12 cellular contexts compared by ENCODE assay signal in the genomic region with DNA sequence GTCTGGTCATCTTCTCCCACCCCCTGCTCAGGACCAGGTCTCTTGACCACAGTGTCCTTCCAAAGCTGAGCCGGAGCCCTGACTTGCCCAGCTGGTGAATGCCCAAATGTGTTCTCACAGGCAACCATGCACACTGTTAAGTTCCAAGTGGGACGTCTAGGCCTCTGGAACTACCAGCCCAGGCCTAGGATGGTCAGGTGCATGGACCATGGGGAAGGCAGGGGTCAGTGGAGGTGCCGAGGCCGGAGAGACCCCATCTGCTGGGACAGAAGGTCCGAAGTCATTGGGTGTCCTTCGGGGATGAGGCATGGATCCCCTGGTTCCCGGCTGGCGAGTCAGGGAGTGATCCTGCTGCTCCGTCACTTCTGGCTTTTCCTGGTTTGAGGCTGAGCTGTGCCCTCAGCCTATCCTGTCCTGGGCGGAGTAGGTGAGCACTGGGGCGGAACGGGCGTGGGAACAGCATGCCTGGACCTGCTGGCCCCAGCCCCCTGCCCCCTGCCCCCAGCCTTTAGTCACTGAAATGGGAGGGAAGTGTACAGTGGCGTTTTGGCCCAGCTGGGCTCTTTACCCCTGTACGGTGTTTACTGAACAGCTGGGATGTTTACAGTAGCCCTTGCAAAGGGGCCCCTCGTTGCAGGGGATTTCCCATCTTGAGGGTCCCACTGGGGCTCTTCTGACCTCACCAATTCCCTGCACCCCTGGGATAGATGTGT. TPM values are rescaled to one million over a fixed set of nuclear protein-coding genes. Genes with fewer than 3 reads are reported as not detected.
DNase-seq lines count a peak whose midpoint lies in the region; ATAC-seq lines count a peak whose summit lies in the region.
"Had no signal": no experiment of that assay in that cellular context is flagged by ENCODE, and none has a peak within 500 bp of the region (broad histone marks: within the 10 kb centered on the region; RNA-seq: fewer than 3 reads in every experiment).

No MANE protein-coding gene starts in this region.

- CTCF ChIA-PET in activated CD4-positive, alpha-beta memory T cell treated with anti-CD3 and anti-CD28 coated beads, Interleukin-2, amount 10 ng/mL, durations not matched to agents 7 days and 5 days (lab: Charles Lee), result no interaction called here

- H3K27ac Mint-ChIP-seq in activated CD4-positive, alpha-beta memory T cell treated with anti-CD3 and anti-CD28 coated beads, Interleukin-2, amount 10 ng/mL, durations not matched to agents 7 days and 5 days, result no peak overlapping the region
- H3K27ac Mint-ChIP-seq: activated naive CD8-positive, alpha-beta T cell treated with anti-CD3 and anti-CD28 coated beads, Interleukin-2, amount 50 U/mL, for 24 hours had no signal

- in situ Hi-C loops in KBM-7 (cut with MboI; ENCODE audit: low pct_unique_long_range_greater_than_20kb, low sequenced_read_pairs), result no loop called here

- H3K36me3 Mint-ChIP-seq in activated CD4-positive, alpha-beta memory T cell treated with anti-CD3 and anti-CD28 coated beads, Interleukin-2, amount 10 ng/mL, durations not matched to agents 7 days and 5 days (ENCODE audit: low read depth), result no peaks in the 10 kb centered on the region

- H3K27ac ChIP-seq in angular gyrus (ENCODE audit: low read depth, low read length) (peak overlapping the region; percentile 80), stomach smooth muscle (ENCODE audit: low read length) (peak overlapping the region; percentile 89)
- H3K27ac ChIP-seq: pancreas had no signal

- H3K36me3 ChIP-seq in stomach smooth muscle (ENCODE audit: control insufficient read depth in 2 of 2, insufficient read depth in 2 of 2, low read length in 2 of 2), result no peaks in the 10 kb centered on the region
- H3K36me3 ChIP-seq: pancreas had no signal

- DNase-seq in HT-29 (ENCODE audit: low spot score) (peak; percentile 28), left kidney (ENCODE audit: low read depth, low spot score) (peak; percentile 90), KBM-7 (no peak)
- DNase-seq in activated CD4-positive, alpha-beta memory T cell treated with anti-CD3 and anti-CD28 coated beads, Interleukin-2, amount 10 ng/mL, durations not matched to agents 7 days and 5 days, result no peak
- DNase-seq: activated naive CD8-positive, alpha-beta T cell treated with anti-CD3 and anti-CD28 coated beads, Interleukin-2, amount 50 U/mL, for 24 hours had no signal

- POLR2A ChIA-PET in activated CD4-positive, alpha-beta memory T cell treated with anti-CD3 and anti-CD28 coated beads, Interleukin-2, amount 10 ng/mL, durations not matched to agents 7 days and 5 days (lab: Charles Lee), result no interaction called here

- H3K27me3 Mint-ChIP-seq in activated CD4-positive, alpha-beta memory T cell treated with anti-CD3 and anti-CD28 coated beads, Interleukin-2, amount 10 ng/mL, durations not matched to agents 7 days and 5 days, result no peaks in the 10 kb centered on the region
- H3K27me3 Mint-ChIP-seq: activated naive CD8-positive, alpha-beta T cell treated with anti-CD3 and anti-CD28 coated beads, Interleukin-2, amount 50 U/mL, for 24 hours had no signal

- ATAC-seq in GM19035 (IDR thresholded peaks at IDR 0.05; ENCODE audit: unreplicated experiment), result no peak
- ATAC-seq: activated CD4-positive, CD25-positive, alpha-beta regulatory T cell treated with anti-CD3 and anti-CD28 coated beads, Interleukin-2, amount 50 U/mL, for 24 hours; activated naive CD8-positive, alpha-beta T cell treated with anti-CD3 and anti-CD28 coated beads, Interleukin-2, amount 50 U/mL, for 24 hours; pancreas had no signal

- no peaks in the 10 kb centered on the region for H3K9me3 Mint-ChIP-seq in activated CD4-positive, alpha-beta memory T cell treated with anti-CD3 and anti-CD28 coated beads, Interleukin-2, amount 10 ng/mL, durations not matched to agents 7 days and 5 days
- H3K9me3 Mint-ChIP-seq: activated naive CD8-positive, alpha-beta T cell treated with anti-CD3 and anti-CD28 coated beads, Interleukin-2, amount 50 U/mL, for 24 hours had no signal

- peaks cover 83% of the 10 kb centered on the region for H3K4me1 ChIP-seq in stomach smooth muscle (ENCODE audit: control insufficient read depth, insufficient read depth, low read length)

- peak overlapping the region; percentile 29 to 56 for H3K9ac ChIP-seq in stomach smooth muscle (ENCODE audit: low read length in 2 of 2)

- no peak overlapping the region for H3K4me3 ChIP-seq in stomach smooth muscle (ENCODE audit: low read length in 2 of 2)
- H3K4me3 ChIP-seq: pancreas had no signal

- no peak overlapping the region for H3K4me3 Mint-ChIP-seq in activated CD4-positive, alpha-beta memory T cell treated with anti-CD3 and anti-CD28 coated beads, Interleukin-2, amount 10 ng/mL, durations not matched to agents 7 days and 5 days
- H3K4me3 Mint-ChIP-seq: activated naive CD8-positive, alpha-beta T cell treated with anti-CD3 and anti-CD28 coated beads, Interleukin-2, amount 50 U/mL, for 24 hours had no signal

- H3K9me3 ChIP-seq in stomach smooth muscle (ENCODE audit: control insufficient read depth in 2 of 2, low read length in 2 of 2), result no peaks in the 10 kb centered on the region
- H3K9me3 ChIP-seq: pancreas had no signal

- H3K27me3 ChIP-seq in stomach smooth muscle (ENCODE audit: control insufficient read depth in 1 of 2, insufficient read depth in 2 of 2, low read length in 2 of 2), result no peaks in the 10 kb centered on the region
- H3K27me3 ChIP-seq: pancreas had no signal

- H3K4me1 Mint-ChIP-seq in activated CD4-positive, alpha-beta memory T cell treated with anti-CD3 and anti-CD28 coated beads, Interleukin-2, amount 10 ng/mL, durations not matched to agents 7 days and 5 days, result no peaks in the 10 kb centered on the region
- H3K4me1 Mint-ChIP-seq: activated naive CD8-positive, alpha-beta T cell treated with anti-CD3 and anti-CD28 coated beads, Interleukin-2, amount 50 U/mL, for 24 hours had no signal

RNA-seq across cellular contexts. Expression of gene SEMA3F, which starts 12.1 kb away (rescaled TPM):
- 14.6 and 16.5 TPM in 2 replicates for total RNA-seq in HT-29 (2014; rRNA removed; shearing (Covaris generic))
- under 1 TPM in 1 of 2 experiments, not detected in 1; 0.15 TPM for total RNA-seq in activated CD4-positive, alpha-beta memory T cell treated with anti-CD3 and anti-CD28 coated beads, Interleukin-2, amount 10 ng/mL, durations not matched to agents 7 days and 5 days

RNA-seq across cellular contexts. Expression of gene GNAT1, which starts 24.2 kb away (rescaled TPM):
- total RNA-seq in HT-29 (2014; rRNA removed; shearing (Covaris generic)), result 0.18 TPM in 1 of 2 replicates, not detected in the other
- not detected for total RNA-seq in activated CD4-positive, alpha-beta memory T cell treated with anti-CD3 and anti-CD28 coated beads, Interleukin-2, amount 10 ng/mL, durations not matched to agents 7 days and 5 days
- total RNA-seq: frontal cortex, LHCN-M2, pancreas had no signal

RNA-seq across cellular contexts. Expression of gene SLC38A3, which starts 37.8 kb away (rescaled TPM):
- 0.70 TPM in 1 of 2 replicates, not detected in the other for total RNA-seq in HT-29 (2014; rRNA removed; shearing (Covaris generic))
- not detected for total RNA-seq in activated CD4-positive, alpha-beta memory T cell treated with anti-CD3 and anti-CD28 coated beads, Interleukin-2, amount 10 ng/mL, durations not matched to agents 7 days and 5 days

Comparison
In these comparisons a context has a peak if more than half of its experiments do, and no peak if none do; other contexts are left out.
1. DNase-seq: peak in HT-29 (single experiment) and left kidney (single experiment); none in KBM-7 (single experiment) and activated CD4-positive, alpha-beta memory T cell treated with anti-CD3 and anti-CD28 coated beads, Interleukin-2, amount 10 ng/mL, durations not matched to agents 7 days and 5 days (single experiment).
2. RNA of gene SEMA3F, which starts 12.1 kb away (total RNA-seq): 14.6 to 16.5 TPM in HT-29; 0.15 TPM in activated CD4-positive, alpha-beta memory T cell treated with anti-CD3 and anti-CD28 coated beads, Interleukin-2, amount 10 ng/mL, durations not matched to agents 7 days and 5 days; every median in the first group is over 10 times any median in the second.